In genomic region chr12:97957109-97957508, GRCh38 we compare ENCODE assay signal across 28 cellular contexts.
"Had no signal": no experiment of that assay in that cellular context is flagged by ENCODE, and none has a peak within 500 bp of the region (broad histone marks: within the 10 kb centered on the region; RNA-seq: fewer than 3 reads in every experiment).

No MANE protein-coding gene starts in this region.

- H3K4me3 Mint-ChIP-seq: dendritic cell treated with granulocyte-macrophage colony-stimulating factor and Interleukin-4, amounts not matched to agents 40 ng/mL and 50 ng/mL, for 4 days; effector memory CD8-positive, alpha-beta T cell had no signal

- H3K9me3 ChIP-seq: colonic mucosa, gastrocnemius medialis had no signal

- H3K27me3 ChIP-seq: colonic mucosa, esophagus muscularis mucosa, esophagus squamous epithelium, foreskin keratinocyte, gastrocnemius medialis, gastroesophageal sphincter, heart left ventricle, heart right ventricle had no signal

- DNase-seq: colonic mucosa; cortex of kidney; dermis blood vessel endothelial cell; dorsolateral prefrontal cortex; effector CD4-positive, alpha-beta T cell; effector CD8-positive, alpha-beta T cell; effector memory CD4-positive, alpha-beta T cell; effector memory CD8-positive, alpha-beta T cell; erythroblast; esophagus squamous epithelium; foreskin fibroblast; foreskin keratinocyte; foreskin melanocyte; gastrocnemius medialis; glutamatergic neuron; head of caudate nucleus; heart left ventricle; heart right ventricle had no signal

- H3K4me1 ChIP-seq: colonic mucosa, esophagus muscularis mucosa, esophagus squamous epithelium, foreskin keratinocyte, gastrocnemius medialis, gastroesophageal sphincter, heart left ventricle, heart right ventricle had no signal

- H3K9me3 Mint-ChIP-seq: dendritic cell treated with granulocyte-macrophage colony-stimulating factor and Interleukin-4, amounts not matched to agents 40 ng/mL and 50 ng/mL, for 4 days had no signal

- H3K27me3 Mint-ChIP-seq: dendritic cell treated with granulocyte-macrophage colony-stimulating factor and Interleukin-4, amounts not matched to agents 40 ng/mL and 50 ng/mL, for 4 days; effector memory CD8-positive, alpha-beta T cell had no signal

- FAIRE-seq: colon, endometrium, endothelial cell of umbilical vein, frontal cortex had no signal

- H3K36me3 ChIP-seq: colonic mucosa, esophagus muscularis mucosa, esophagus squamous epithelium, gastrocnemius medialis, gastroesophageal sphincter, heart left ventricle, heart right ventricle had no signal

- H3K27ac Mint-ChIP-seq: dendritic cell treated with granulocyte-macrophage colony-stimulating factor and Interleukin-4, amounts not matched to agents 40 ng/mL and 50 ng/mL, for 4 days; effector memory CD8-positive, alpha-beta T cell had no signal

- H3K27ac ChIP-seq: colonic mucosa, coronary artery, dorsolateral prefrontal cortex, epithelial cell of prostate, esophagus muscularis mucosa, esophagus squamous epithelium, foreskin keratinocyte, gastrocnemius medialis, gastroesophageal sphincter, heart left ventricle, heart right ventricle had no signal

- ATAC-seq: effector memory CD8-positive, alpha-beta T cell; esophagus mucosa; foreskin keratinocyte; gastrocnemius medialis; gastroesophageal sphincter; heart left ventricle; heart right ventricle had no signal

- H3K4me3 ChIP-seq: colonic mucosa, coronary artery, dorsolateral prefrontal cortex, esophagus muscularis mucosa, esophagus squamous epithelium, gastrocnemius medialis, gastroesophageal sphincter, heart left ventricle, heart right ventricle had no signal
